ENCODE assay signal across 8 cellular contexts in genomic region chr17:42182927-42183734, GRCh38. TPM values are rescaled to one million over a fixed set of nuclear protein-coding genes. Genes with fewer than 3 reads are reported as not detected.
DNase-seq lines count a peak whose midpoint lies in the region; ATAC-seq and TF ChIP-seq lines count a peak whose summit lies in the region.

No MANE protein-coding gene starts in this region.

- no peaks in the 10 kb centered on the region for H3K9me3 ChIP-seq in iPS-18c (ENCODE audit: control insufficient read depth, insufficient read depth, low read length)

- H3K27ac Mint-ChIP-seq in activated CD4-positive, alpha-beta T cell treated with anti-CD3 and anti-CD28 coated beads for 36 hours, result peak overlapping the region; percentile 88
- peak overlapping the region; percentile 95 for H3K27ac Mint-ChIP-seq in activated B cell treated with CpG ODN at 0.5 μM for 24 hours

- H3K4me3 Mint-ChIP-seq in activated CD4-positive, alpha-beta T cell treated with anti-CD3 and anti-CD28 coated beads for 36 hours, result peak overlapping the region; percentile 91
- H3K4me3 Mint-ChIP-seq in activated B cell treated with CpG ODN at 0.5 μM for 24 hours, result peak overlapping the region; percentile 93

- H3K4me3 ChIP-seq in iPS-18c (ENCODE audit: insufficient read depth, low read depth, low read length), result peak overlapping the region; percentile 46

- no peaks in the 10 kb centered on the region for H3K9me3 Mint-ChIP-seq in activated CD4-positive, alpha-beta T cell treated with anti-CD3 and anti-CD28 coated beads for 36 hours (ENCODE audit: low read depth)
- H3K9me3 Mint-ChIP-seq in activated B cell treated with CpG ODN at 0.5 μM for 24 hours, result no peaks in the 10 kb centered on the region

- DNase-seq in activated CD4-positive, alpha-beta T cell treated with anti-CD3 and anti-CD28 coated beads for 36 hours, result no peak
- no peak for DNase-seq in activated CD4-positive, alpha-beta T cell treated with anti-CD3 and anti-CD28 coated beads, Interleukin-2, amount 50 U/mL, for 4 hours
- no peak for DNase-seq in activated B cell treated with CpG ODN at 0.5 μM for 24 hours
- peak; percentile 33 for DNase-seq in stromal cell of bone marrow (ENCODE audit: low read depth)
- no peak for DNase-seq in NCI-H510A treated with DMSO at 0.1 percent for 48 hours (lab: John Stamatoyannopoulos, UW)
- DNase-seq in activated CD8-positive, alpha-beta memory T cell treated with anti-CD3 and anti-CD28 coated beads, Interleukin-2, amount 50 U/mL, for 48 hours, result no peak

- intact Hi-C loops in activated CD4-positive, alpha-beta T cell treated with anti-CD3 and anti-CD28 coated beads for 36 hours (cut with DNase I, micrococcal nuclease), result loop anchor here (5.0 kb wide), 4 partner anchors 219 to 494 kb away; partner anchors contain the start of genes CAVIN1 (in 1 of the 2) and PLEKHH3 (in 1 of the 2)
- intact Hi-C loops in activated B cell treated with CpG ODN at 0.5 μM for 24 hours (cut with micrococcal nuclease), result loop anchor here (2.0 to 5.0 kb wide), 5 partner anchors 104 to 274 kb away; partner anchors contain the start of genes ATP6V0A1, STAT3 and STAT5A

- H3K4me1 Mint-ChIP-seq in activated CD4-positive, alpha-beta T cell treated with anti-CD3 and anti-CD28 coated beads for 36 hours, result peaks cover 52% of the 10 kb centered on the region
- peaks cover 60% of the 10 kb centered on the region for H3K4me1 Mint-ChIP-seq in activated B cell treated with CpG ODN at 0.5 μM for 24 hours

- CTCF ChIA-PET in activated CD4-positive, alpha-beta T cell treated with anti-CD3 and anti-CD28 coated beads for 36 hours (lab: Charles Lee), result interaction anchor here (0.6 to 2.7 kb wide), 9 partner anchors 12 to 857 kb away, joined by 3 to 17 read pairs (median 4); partner anchors contain the start of genes GHDC and ODAD4
- CTCF ChIA-PET in activated B cell treated with CpG ODN at 0.5 μM for 24 hours (lab: Charles Lee), result interaction anchor here (1.0 to 2.3 kb wide), 4 partner anchors 11 to 220 kb away, joined by 3 to 11 read pairs (median 7); partner anchors contain the start of gene GHDC

- ATAC-seq in activated CD4-positive, alpha-beta T cell treated with anti-CD3 and anti-CD28 coated beads for 36 hours, result no peak
- no peak for ATAC-seq in activated B cell treated with CpG ODN at 0.5 μM for 24 hours (ENCODE audit: low read depth)
- ATAC-seq in GM18519 (IDR thresholded peaks at IDR 0.05; ENCODE audit: low FRiP score, unreplicated experiment), result no peak

- H3K27me3 Mint-ChIP-seq in activated CD4-positive, alpha-beta T cell treated with anti-CD3 and anti-CD28 coated beads for 36 hours, result peaks cover 10% of the 10 kb centered on the region
- H3K27me3 Mint-ChIP-seq in activated B cell treated with CpG ODN at 0.5 μM for 24 hours, result no peaks in the 10 kb centered on the region

- POLR2A ChIA-PET in activated CD4-positive, alpha-beta T cell treated with anti-CD3 and anti-CD28 coated beads for 36 hours (lab: Charles Lee), result interaction anchor here (1.3 kb wide), 1 partner anchor 11 kb away, joined by 11 read pairs; the partner anchor contains the start of gene GHDC
- POLR2A ChIA-PET in activated B cell treated with CpG ODN at 0.5 μM for 24 hours (lab: Charles Lee), result interaction anchor here (0.6 to 7.1 kb wide), 11 partner anchors 11 to 988 kb away, joined by 3 to 38 read pairs (median 4); partner anchors contain the start of genes DNAJC7, GHDC and NKIRAS2

- no peak for TF ChIP-seq CTCF in activated B cell treated with CpG ODN at 0.5 μM for 24 hours (IDR thresholded peaks at IDR 0.05)

- H3K36me3 Mint-ChIP-seq in activated CD4-positive, alpha-beta T cell treated with anti-CD3 and anti-CD28 coated beads for 36 hours (ENCODE audit: low read depth), result no peaks in the 10 kb centered on the region
- no peaks in the 10 kb centered on the region for H3K36me3 Mint-ChIP-seq in activated B cell treated with CpG ODN at 0.5 μM for 24 hours (ENCODE audit: low read depth)

RNA-seq across cellular contexts. Expression of gene HCRT, which starts 2.1 kb away (rescaled TPM):
- total RNA-seq in activated CD4-positive, alpha-beta T cell treated with anti-CD3 and anti-CD28 coated beads for 36 hours, result not detected
- not detected in 2 replicates for total RNA-seq in activated B cell treated with CpG ODN at 0.5 μM for 24 hours

RNA-seq across cellular contexts. Expression of gene KCNH4, which starts 2.2 kb away (rescaled TPM):
- total RNA-seq in activated CD4-positive, alpha-beta T cell treated with anti-CD3 and anti-CD28 coated beads for 36 hours, result under 1 TPM; 0.43 to 0.53 TPM
- total RNA-seq in activated B cell treated with CpG ODN at 0.5 μM for 24 hours, result 0.59 and 0.80 TPM in 2 replicates

RNA-seq across cellular contexts. Expression of gene GHDC, which starts 11.2 kb away (rescaled TPM):
- total RNA-seq in activated CD4-positive, alpha-beta T cell treated with anti-CD3 and anti-CD28 coated beads for 36 hours, result 10 to 100 TPM; 11.3 to 15.5 TPM
- 26.5 and 29.1 TPM in 2 replicates for total RNA-seq in activated B cell treated with CpG ODN at 0.5 μM for 24 hours

RNA-seq across cellular contexts. Expression of gene RAB5C, which starts 28.3 kb away (rescaled TPM):
- 10 to 100 TPM; 32.0 to 47.3 TPM for total RNA-seq in activated CD4-positive, alpha-beta T cell treated with anti-CD3 and anti-CD28 coated beads for 36 hours
- 79.1 and 82.2 TPM in 2 replicates for total RNA-seq in activated B cell treated with CpG ODN at 0.5 μM for 24 hours
